Comparison of ENCODE assay signal across 19 cellular contexts in the genomic region with DNA sequence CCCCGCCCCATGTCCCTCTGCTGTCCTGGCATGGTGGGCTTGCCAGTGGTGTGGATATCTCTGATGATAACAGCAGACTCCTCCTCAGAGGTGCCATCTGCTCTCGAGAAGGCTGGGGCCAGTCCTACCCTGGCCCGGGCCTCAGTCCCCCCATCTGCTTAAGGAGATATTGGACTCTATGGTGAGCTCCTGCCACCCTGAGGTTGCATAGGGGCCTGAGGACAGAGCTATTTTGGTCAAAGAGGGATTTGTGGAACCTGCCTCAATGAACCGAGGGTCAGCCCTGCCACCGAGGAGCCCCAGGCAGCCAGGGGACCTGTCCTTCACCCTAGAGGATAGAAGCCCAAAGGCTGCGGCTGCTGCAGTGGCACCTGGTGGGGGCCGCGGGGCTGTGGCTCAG.
"Had no signal": no experiment of that assay in that cellular context is flagged by ENCODE, and none has a peak within 500 bp of the region (broad histone marks: within the 10 kb centered on the region; RNA-seq: fewer than 3 reads in every experiment).

No MANE protein-coding gene starts in this region.

- H3K9me3 ChIP-seq: Peyer's patch had no signal

- H3K27me3 ChIP-seq: Peyer's patch had no signal

- H3K4me3 ChIP-seq: Peyer's patch had no signal

- H3K4me1 ChIP-seq: Peyer's patch had no signal

- ATAC-seq: activated CD4-positive, alpha-beta T cell treated with anti-CD3 and anti-CD28 coated beads for 36 hours; activated CD8-positive, alpha-beta T cell treated with anti-CD3 and anti-CD28 coated beads for 36 hours; activated T-cell treated with anti-CD3 and anti-CD28 coated beads, Interleukin-2, amount 50 U/mL, for 72 hours; T-cell had no signal

- H3K27ac ChIP-seq: Peyer's patch had no signal

- H3K36me3 ChIP-seq: Peyer's patch had no signal

- DNase-seq: activated CD4-positive, alpha-beta T cell treated with anti-CD3 and anti-CD28 coated beads for 36 hours; activated CD8-positive, alpha-beta memory T cell treated with anti-CD3 and anti-CD28 coated beads, Interleukin-2, amount 50 U/mL, for 4 hours; activated CD8-positive, alpha-beta T cell treated with anti-CD3 and anti-CD28 coated beads for 36 hours; activated gamma-delta T cell treated with Interleukin-2 at 50 U/mL for 16 hours; activated naive CD4-positive, alpha-beta T cell treated with anti-CD3 and anti-CD28 coated beads, Interleukin-2, amount 10 ng/mL, durations not matched to agents 7 days and 5 days; activated naive CD8-positive, alpha-beta T cell treated with anti-CD3 and anti-CD28 coated beads for 36 hours; activated T-cell treated with anti-CD3 and anti-CD28 coated beads, Interleukin-2, amount 50 U/mL, for 72 hours; KG1; NCI-H1048; NCI-H146; NCI-H187 treated with DMSO at 0.1 percent for 48 hours; NCI-H2081 treated with DMSO at 0.1 percent for 48 hours; NCI-H2227 treated with DMSO at 0.1 percent for 48 hours; NCI-H526 treated with DMSO at 0.1 percent for 48 hours; Peyer's patch; SHP77 treated with DMSO at 0.1 percent for 48 hours; T-cell; T-helper 2 cell; T1000 had no signal
